In the genomic region with DNA sequence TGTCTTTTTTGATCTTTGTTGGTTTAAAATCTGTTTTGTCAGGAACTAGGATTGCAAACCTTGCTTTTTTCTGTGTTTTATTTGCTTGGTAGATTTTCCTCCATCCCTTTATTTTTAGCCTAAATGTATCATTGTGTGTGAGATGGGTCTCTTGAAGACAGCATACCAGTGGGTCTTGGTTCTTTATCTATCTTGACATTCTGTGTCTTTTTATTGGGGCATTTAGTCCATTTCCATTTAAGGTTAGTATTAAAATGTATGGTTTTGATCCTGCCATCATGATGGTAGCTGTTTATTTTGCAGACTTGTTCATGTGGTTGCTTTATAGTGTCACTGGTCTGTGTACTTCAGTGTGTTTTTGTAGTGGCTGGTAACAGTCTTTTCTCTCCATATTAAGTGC, we compare ENCODE assay signal across 11 cellular contexts.
"Had no signal": no experiment of that assay in that cellular context is flagged by ENCODE, and none has a peak within 500 bp of the region (broad histone marks: within the 10 kb centered on the region; RNA-seq: fewer than 3 reads in every experiment).

No MANE protein-coding gene starts in this region.

- H3K27ac ChIP-seq: adrenal gland, ascending aorta, body of pancreas, brain microvascular endothelial cell, breast epithelium, cardiac muscle cell had no signal

- H3K9me3 ChIP-seq: adrenal gland, breast epithelium had no signal

- H3K36me3 ChIP-seq: adrenal gland, ascending aorta, brain microvascular endothelial cell, breast epithelium, cardiac muscle cell had no signal

- H3K4me1 ChIP-seq: adrenal gland, ascending aorta, breast epithelium had no signal

- ATAC-seq: activated naive CD4-positive, alpha-beta T cell treated with anti-CD3 and anti-CD28 coated beads, Interleukin-2, amount 50 U/mL, for 72 hours; activated naive CD8-positive, alpha-beta T cell treated with anti-CD3 and anti-CD28 coated beads, Interleukin-2, amount 50 U/mL, for 24 hours; activated T-cell treated with anti-CD3 and anti-CD28 coated beads, Interleukin-2, amount 50 U/mL, for 4 hours; activated T-cell treated with anti-CD3 and anti-CD28 coated beads, Interleukin-2, amount 50 U/mL, for 72 hours; activated T-helper 17 cell treated with anti-CD3 and anti-CD28 coated beads, Interleukin-2, amount 50 U/mL, for 72 hours; body of pancreas had no signal

- H3K4me3 ChIP-seq: adrenal gland, ascending aorta, body of pancreas, breast epithelium, cardiac muscle cell had no signal
